Comparison of ENCODE assay signal across 8 cellular contexts in the genomic region with DNA sequence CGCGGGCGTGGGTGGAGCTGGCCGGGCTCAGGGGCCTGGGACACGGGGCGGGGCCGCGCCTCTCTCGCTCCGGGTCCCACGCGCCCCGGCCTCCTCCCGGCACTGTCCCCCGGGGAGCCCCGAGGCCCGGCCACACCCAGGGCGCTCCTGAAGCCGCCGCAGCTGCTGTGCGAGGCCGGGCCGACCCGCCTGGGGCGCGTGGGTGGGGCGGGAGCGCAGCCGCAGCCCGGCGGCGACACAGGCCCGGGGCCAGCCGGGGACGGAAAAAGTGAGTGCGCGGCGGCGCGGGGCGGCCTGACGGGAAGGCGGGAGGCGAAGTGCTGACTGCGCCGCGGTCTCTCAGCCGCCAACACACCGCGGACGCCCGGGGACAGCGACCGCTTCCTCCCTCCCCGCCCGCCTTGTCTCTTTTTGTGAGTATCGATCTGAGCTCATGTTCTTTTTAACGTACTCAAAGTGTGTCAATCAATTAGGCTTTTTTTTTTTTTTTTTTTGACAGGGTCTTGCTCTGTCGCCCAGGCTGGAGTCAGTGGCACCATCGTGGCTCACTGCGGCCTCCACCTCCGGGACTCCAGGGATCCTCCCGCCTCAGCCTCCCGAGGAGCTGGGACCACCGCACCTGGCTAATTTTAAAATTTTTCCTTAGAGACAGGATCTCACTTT. TPM values are rescaled to one million over a fixed set of nuclear protein-coding genes. Genes with fewer than 3 reads are reported as not detected.
DNase-seq lines count a peak whose midpoint lies in the region; ATAC-seq and TF ChIP-seq lines count a peak whose summit lies in the region.

No MANE protein-coding gene starts in this region.

- intact Hi-C loops in dendritic cell treated with granulocyte-macrophage colony-stimulating factor and Interleukin-4, amounts not matched to agents 40 ng/mL and 50 ng/mL, for 4 days (cut with micrococcal nuclease) = no loop called here

- H3K27ac ChIP-seq in HUES64 (ENCODE audit: low read depth, low read length) (no peak overlapping the region), lung (ENCODE audit: low read depth in 1 of 2, low read length in 1 of 2) (peak overlapping the region in 1 of 2 donors; percentile 55)

- H3K36me3 ChIP-seq in BJ (ENCODE audit: control insufficient read depth, insufficient read depth, low read length) = no peaks in the 10 kb centered on the region
- H3K36me3 ChIP-seq in HUES64 (ENCODE audit: insufficient read depth, low read length) = no peaks in the 10 kb centered on the region
- H3K36me3 ChIP-seq in lung (ENCODE audit: control insufficient read depth in 2 of 2, insufficient read depth in 2 of 2, low read length in 2 of 2) = no peaks in the 10 kb centered on the region

- H3K27ac Mint-ChIP-seq in dendritic cell treated with granulocyte-macrophage colony-stimulating factor and Interleukin-4, amounts not matched to agents 40 ng/mL and 50 ng/mL, for 4 days = peak overlapping the region; percentile 76

- peak overlapping the region; percentile 38; the same call in 1 of the 2 replicates for H3K9ac ChIP-seq in HUES64 (ENCODE audit: low read depth, low read length)

- H3K27me3 ChIP-seq in BJ (ENCODE audit: control insufficient read depth, insufficient read depth, low read length) (0 out of 2 replicates have a peak, but pooled peaks cover 2% of the 10 kb centered on the region), HUES64 (ENCODE audit: insufficient read depth, low read length) (peaks cover 28% of the 10 kb centered on the region), lung (ENCODE audit: control insufficient read depth, insufficient read depth) (no peaks in the 10 kb centered on the region)

- TF ChIP-seq CTCF in BJ (IDR thresholded peaks at IDR 0.05; ENCODE audit: insufficient read depth, low read depth, low read length) = no peak
- no peak for TF ChIP-seq CTCF in lung (IDR thresholded peaks at IDR 0.05; ENCODE audit: control extremely low read depth, extremely low read depth)

- H3K4me1 ChIP-seq in HUES64 (ENCODE audit: insufficient read depth, low read length) (no peaks in the 10 kb centered on the region), lung (ENCODE audit: control insufficient read depth in 2 of 2, insufficient read depth in 2 of 2, low read length in 2 of 2) (peaks cover 3 to 6% of the 10 kb centered on the region in 2 donors)

- DNase-seq in BJ (ENCODE audit: low read depth) (peak; percentile 4), lung (ENCODE audit: low spot score) (no peak), Ammon's horn (ENCODE audit: low spot score) (no peak)
- peak; percentile 80 to 85 for DNase-seq in activated CD4-positive, alpha-beta T cell treated with anti-CD3 and anti-CD28 coated beads for 4 hours
- DNase-seq in stimulated activated CD8-positive, alpha-beta memory T cell treated with anti-CD3 and anti-CD28 coated beads, Interleukin-12 subunit alpha, Interleukin-12 subunit beta, amount 100 ng/mL, for 4 hours (ENCODE audit: low read depth) = peak; percentile 82

- CTCF ChIA-PET in BJ (lab: Yijun Ruan, JAX) = interaction anchor here (0.7 to 2.2 kb wide), 3 partner anchors 10 to 50 kb away, joined by 4 to 8 read pairs (median 4); no protein-coding TSS in a partner anchor

- H3K4me3 ChIP-seq in BJ (ENCODE audit: low read depth, low read length) (peak overlapping the region; percentile 26), HUES64 (ENCODE audit: low read length) (peak overlapping the region; percentile 49), lung (peak overlapping the region; percentile 24)

- peaks cover 25% of the 10 kb centered on the region for H3K27me3 Mint-ChIP-seq in dendritic cell treated with granulocyte-macrophage colony-stimulating factor and Interleukin-4, amounts not matched to agents 40 ng/mL and 50 ng/mL, for 4 days

- peak overlapping the region; percentile 69 for H3K4me3 Mint-ChIP-seq in dendritic cell treated with granulocyte-macrophage colony-stimulating factor and Interleukin-4, amounts not matched to agents 40 ng/mL and 50 ng/mL, for 4 days

- H3K4me1 Mint-ChIP-seq in dendritic cell treated with granulocyte-macrophage colony-stimulating factor and Interleukin-4, amounts not matched to agents 40 ng/mL and 50 ng/mL, for 4 days (ENCODE audit: low read depth) = peaks cover 40% of the 10 kb centered on the region

- H3K36me3 Mint-ChIP-seq in dendritic cell treated with granulocyte-macrophage colony-stimulating factor and Interleukin-4, amounts not matched to agents 40 ng/mL and 50 ng/mL, for 4 days (ENCODE audit: low read depth) = no peaks in the 10 kb centered on the region

- H3K9me3 ChIP-seq in HUES64 (ENCODE audit: insufficient read depth, low read depth, low read length) (no peaks in the 10 kb centered on the region), lung (ENCODE audit: control insufficient read depth in 2 of 2, insufficient read depth in 1 of 2, low read length in 1 of 2) (peaks cover 0 to 2% of the 10 kb centered on the region in 2 donors)

- WGBS in HUES64 = 10% methylated on average over 65 of the region's 65 CpGs
- 6 to 8% methylated on average over 46 to 65 of the region's 65 CpGs for WGBS in lung, 2 donors

- no peaks in the 10 kb centered on the region for H3K9me3 Mint-ChIP-seq in dendritic cell treated with granulocyte-macrophage colony-stimulating factor and Interleukin-4, amounts not matched to agents 40 ng/mL and 50 ng/mL, for 4 days

- POLR2A ChIA-PET in BJ (lab: Charles Lee) = interaction anchor here (0.6 kb wide), 1 partner anchor 11 kb away, joined by 15 read pairs; no protein-coding TSS in a partner anchor

- ATAC-seq in GM19351 (IDR thresholded peaks at IDR 0.05; ENCODE audit: unreplicated experiment) (peak; percentile 62), lung (ENCODE audit: insufficient read depth, low FRiP score) (peak; percentile 86)

RNA-seq across cellular contexts. Expression of a gene that starts 14.5 kb away (rescaled TPM):
- polyA plus RNA-seq in BJ (2011; rRNA removed) = not detected in 2 replicates
- not detected in 2 replicates for polyA minus RNA-seq in BJ (2011; rRNA and poly(A)+ RNA removed)
- 0.45 TPM for polyA plus RNA-seq in HUES64 (2013, experiment 1 of 2)
- polyA plus RNA-seq in HUES64 (2013, experiment 2 of 2) = 1.1 TPM
- under 1 TPM; 0.83 to 0.97 TPM for total RNA-seq in lung
- polyA plus RNA-seq in lung = under 1 TPM; 0.59 to 0.80 TPM

RNA-seq across cellular contexts. Expression of a gene that starts 25.3 kb away (rescaled TPM):
- polyA plus RNA-seq in BJ (2011; rRNA removed) (not detected in 2 replicates), lung (under 1 TPM; 0.08 to 0.13 TPM)
- polyA minus RNA-seq in BJ (2011; rRNA and poly(A)+ RNA removed) = not detected in 2 replicates
- polyA plus RNA-seq in HUES64 (2013, experiment 1 of 2) = not detected
- not detected for polyA plus RNA-seq in HUES64 (2013, experiment 2 of 2)
- under 1 TPM in 1 of 2 donors, not detected in 1; 0.09 TPM for total RNA-seq in lung

RNA-seq across cellular contexts. Expression of a gene that starts 35.2 kb away (rescaled TPM):
- polyA plus RNA-seq in BJ (2011; rRNA removed) (not detected in 2 replicates), lung (under 1 TPM; 0.27 to 0.59 TPM)
- not detected in 2 replicates for polyA minus RNA-seq in BJ (2011; rRNA and poly(A)+ RNA removed)
- polyA plus RNA-seq in HUES64 (2013, experiment 1 of 2) = 0.20 TPM
- polyA plus RNA-seq in HUES64 (2013, experiment 2 of 2) = 0.57 TPM
- under 1 TPM; 0.26 to 0.43 TPM for total RNA-seq in lung

Comparison
In these comparisons a context has a peak if more than half of its experiments do, and no peak if none do; other contexts are left out.
1. DNase-seq: peak in BJ (single experiment), activated CD4-positive, alpha-beta T cell treated with anti-CD3 and anti-CD28 coated beads for 4 hours (2 of 2) and stimulated activated CD8-positive, alpha-beta memory T cell treated with anti-CD3 and anti-CD28 coated beads, Interleukin-12 subunit alpha, Interleukin-12 subunit beta, amount 100 ng/mL, for 4 hours (single experiment); none in lung (single experiment) and Ammon's horn (single experiment).
2. Peak in every context shown above with its lines, with median percentiles within 50 percentile points of each other: H3K4me3 ChIP-seq.